ENCODE assay signal across 18 cellular contexts in genomic region chr9:130785940-130786500, GRCh38. TPM values are rescaled to one million over a fixed set of nuclear protein-coding genes. Genes with fewer than 3 reads are reported as not detected.
DNase-seq lines count a peak whose midpoint lies in the region; ATAC-seq and TF ChIP-seq lines count a peak whose summit lies in the region.
"Had no signal": no experiment of that assay in that cellular context is flagged by ENCODE, and none has a peak within 500 bp of the region (broad histone marks: within the 10 kb centered on the region; RNA-seq: fewer than 3 reads in every experiment).

No MANE protein-coding gene starts in this region.

- TF ChIP-seq CTCF in brain microvascular endothelial cell (IDR thresholded peaks at IDR 0.05; ENCODE audit: low read depth, low read length, missing control alignments) (no peak), left ventricle myocardium inferior (IDR thresholded peaks at IDR 0.05; ENCODE audit: borderline replicate concordance) (no peak)

- in situ Hi-C loops in brain microvascular endothelial cell (cut with HindIII; ENCODE audit: low pct_ligation_motif_present, low sequenced_read_pairs), result no loop called here

- peaks cover 0 to 3% (median 0%) of the 10 kb centered on the region in 3 donors for H3K27me3 Mint-ChIP-seq in immature natural killer cell (ENCODE audit: low read depth in 3 of 3)
- no peaks in the 10 kb centered on the region for H3K27me3 Mint-ChIP-seq in stimulated activated memory B cell treated with anti-CD40 and anti-IgM and Interleukin-4, amounts not matched to agents 10 μg/mL and 1 μg/mL and 100 μg/mL, for 72 hours

- no peak overlapping the region for H3K4me3 Mint-ChIP-seq in immature natural killer cell
- no peak overlapping the region for H3K4me3 Mint-ChIP-seq in stimulated activated memory B cell treated with anti-CD40 and anti-IgM and Interleukin-4, amounts not matched to agents 10 μg/mL and 1 μg/mL and 100 μg/mL, for 72 hours
- H3K4me3 Mint-ChIP-seq: CD14-positive monocyte had no signal

- peaks cover 61% of the 10 kb centered on the region for H3K4me1 ChIP-seq in left ventricle myocardium inferior
- H3K4me1 ChIP-seq in rectal smooth muscle tissue (ENCODE audit: control insufficient read depth, insufficient read depth, low read length), result peaks cover 24% of the 10 kb centered on the region

- no peak overlapping the region for H3K9ac ChIP-seq in rectal smooth muscle tissue (ENCODE audit: low read length)

- H3K27ac ChIP-seq in brain microvascular endothelial cell (peak overlapping the region; percentile 9), left ventricle myocardium inferior (replicated peaks) (peak overlapping the region; percentile 58), rectal smooth muscle tissue (ENCODE audit: low read depth, low read length) (peak overlapping the region; percentile 38)
- H3K27ac ChIP-seq: HL-60 had no signal

- H3K27ac Mint-ChIP-seq in immature natural killer cell, result peak overlapping the region in 2 of 6 donors; percentile 7 to 27
- no peak overlapping the region for H3K27ac Mint-ChIP-seq in stimulated activated memory B cell treated with anti-CD40 and anti-IgM and Interleukin-4, amounts not matched to agents 10 μg/mL and 1 μg/mL and 100 μg/mL, for 72 hours

- H3K27me3 ChIP-seq in brain microvascular endothelial cell (replicated peaks), result peaks cover 3% of the 10 kb centered on the region
- H3K27me3 ChIP-seq in left ventricle myocardium inferior (ENCODE audit: low read depth), result no peaks in the 10 kb centered on the region
- H3K27me3 ChIP-seq in rectal smooth muscle tissue (ENCODE audit: control insufficient read depth, insufficient read depth, low read length), result no peaks in the 10 kb centered on the region

- peaks cover 15% of the 10 kb centered on the region for H3K9me3 ChIP-seq in left ventricle myocardium inferior (replicated peaks)

- peaks cover 4 to 23% of the 10 kb centered on the region in 2 donors for H3K4me1 Mint-ChIP-seq in immature natural killer cell
- H3K4me1 Mint-ChIP-seq in stimulated activated memory B cell treated with anti-CD40 and anti-IgM and Interleukin-4, amounts not matched to agents 10 μg/mL and 1 μg/mL and 100 μg/mL, for 72 hours, result peaks cover 23% of the 10 kb centered on the region

- H3K9me3 Mint-ChIP-seq in immature natural killer cell, result peaks cover 0 to 15% (median 4%) of the 10 kb centered on the region in 6 donors
- peaks cover 7% of the 10 kb centered on the region for H3K9me3 Mint-ChIP-seq in stimulated activated memory B cell treated with anti-CD40 and anti-IgM and Interleukin-4, amounts not matched to agents 10 μg/mL and 1 μg/mL and 100 μg/mL, for 72 hours

- ATAC-seq in HG02970 (IDR thresholded peaks at IDR 0.05; ENCODE audit: low FRiP score, unreplicated experiment) (no peak), GM18868 (IDR thresholded peaks at IDR 0.05; ENCODE audit: unreplicated experiment) (no peak)
- ATAC-seq in stimulated activated memory B cell treated with anti-CD40 and anti-IgM and Interleukin-4, amounts not matched to agents 10 μg/mL and 1 μg/mL and 100 μg/mL, for 72 hours, result no peak

- DNase-seq in OCI-M1 (lab: John Stamatoyannopoulos, UW) (peak; percentile 10), brain microvascular endothelial cell (no peak), left ventricle myocardium inferior (no peak), immature natural killer cell (no peak)
- DNase-seq: COR-L47, DMS153, EL, HCEC 1CT, KBM-7, NCI-H187, NCI-H446, NCI-H774 had no signal

- H3K36me3 ChIP-seq in brain microvascular endothelial cell (replicated peaks), result no peaks in the 10 kb centered on the region
- peaks cover 5% of the 10 kb centered on the region for H3K36me3 ChIP-seq in left ventricle myocardium inferior
- H3K36me3 ChIP-seq in rectal smooth muscle tissue (ENCODE audit: control insufficient read depth, insufficient read depth, low read length), result no peaks in the 10 kb centered on the region

- intact Hi-C loops in left ventricle myocardium inferior (cut with micrococcal nuclease), result no loop called here

- peaks cover 6 to 14% (median 10%) of the 10 kb centered on the region in 3 donors for H3K36me3 Mint-ChIP-seq in immature natural killer cell
- peaks cover 27% of the 10 kb centered on the region for H3K36me3 Mint-ChIP-seq in stimulated activated memory B cell treated with anti-CD40 and anti-IgM and Interleukin-4, amounts not matched to agents 10 μg/mL and 1 μg/mL and 100 μg/mL, for 72 hours

- H3K4me3 ChIP-seq in brain microvascular endothelial cell (ENCODE audit: low read depth, low read length) (no peak overlapping the region), left ventricle myocardium inferior (no peak overlapping the region), rectal smooth muscle tissue (ENCODE audit: low read length) (no peak overlapping the region)

RNA-seq across cellular contexts. Expression of gene ABL1, which starts 49.0 kb away (rescaled TPM):
- total RNA-seq in left ventricle myocardium inferior, result 30.7 TPM
- 10 to 100 TPM in 1 of 3 donors, 1 to 10 TPM in 1, under 1 TPM in 1; 0.25 to 19.2 (median 5.0) TPM for polyA plus RNA-seq in immature natural killer cell
